Comparison of ENCODE assay signal across 21 cellular contexts in the genomic region with DNA sequence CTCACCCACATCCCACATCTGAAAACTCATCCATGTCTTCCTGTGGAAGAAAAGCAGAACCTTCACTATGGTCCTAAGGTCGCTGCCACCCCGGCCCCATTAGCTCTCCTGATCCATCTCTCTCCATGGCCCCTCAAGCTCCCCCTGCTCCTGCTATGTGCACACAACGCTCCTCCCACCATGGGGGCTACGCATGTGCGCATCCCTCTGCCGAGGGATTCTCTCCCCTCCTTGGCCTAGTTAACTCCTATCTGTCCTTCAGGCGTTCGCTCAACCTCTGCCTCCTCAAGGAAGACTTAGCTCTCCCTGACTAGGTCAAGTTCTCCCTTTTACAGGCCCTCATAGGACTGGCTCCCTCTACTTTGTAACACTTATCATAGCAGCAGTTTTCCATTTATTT. TPM values are rescaled to one million over a fixed set of nuclear protein-coding genes. Genes with fewer than 3 reads are reported as not detected.
DNase-seq lines count a peak whose midpoint lies in the region; ATAC-seq lines count a peak whose summit lies in the region.
"Had no signal": no experiment of that assay in that cellular context is flagged by ENCODE, and none has a peak within 500 bp of the region (broad histone marks: within the 10 kb centered on the region; RNA-seq: fewer than 3 reads in every experiment).

No MANE protein-coding gene starts in this region.

- no peaks in the 10 kb centered on the region for H3K9me3 ChIP-seq in BLaER1
- H3K9me3 ChIP-seq in CD4-positive, alpha-beta memory T cell (ENCODE audit: control insufficient read depth in 1 of 2, low read length in 2 of 2): no peaks in the 10 kb centered on the region
- H3K9me3 ChIP-seq: lower lobe of right lung, thyroid gland had no signal

- peak overlapping the region; percentile 84 to 97 (median 94) for H3K27ac Mint-ChIP-seq in CD4-positive, alpha-beta memory T cell
- H3K27ac Mint-ChIP-seq in activated CD8-positive, alpha-beta T cell treated with anti-CD3 and anti-CD28 coated beads, Interleukin-2, amount 10 ng/mL, durations not matched to agents 7 days and 5 days: peak overlapping the region; percentile 91
- H3K27ac Mint-ChIP-seq in immature natural killer cell: peak overlapping the region; percentile 90 to 100 (median 99)
- H3K27ac Mint-ChIP-seq: progenitor cell of endocrine pancreas had no signal

- no peak overlapping the region for H3K4me3 ChIP-seq in BLaER1
- no peak overlapping the region for H3K4me3 ChIP-seq in CD4-positive, alpha-beta memory T cell (ENCODE audit: low read length in 2 of 2)
- H3K4me3 ChIP-seq: GM23248, lower lobe of right lung, smooth muscle cell, thyroid gland had no signal

- H3K4me1 Mint-ChIP-seq in CD4-positive, alpha-beta memory T cell: peaks cover 61 to 95% (median 79%) of the 10 kb centered on the region in 4 donors
- peaks cover 90% of the 10 kb centered on the region for H3K4me1 Mint-ChIP-seq in activated CD8-positive, alpha-beta T cell treated with anti-CD3 and anti-CD28 coated beads, Interleukin-2, amount 10 ng/mL, durations not matched to agents 7 days and 5 days (ENCODE audit: low read depth)
- H3K4me1 Mint-ChIP-seq in immature natural killer cell: peaks cover 93 to 95% of the 10 kb centered on the region in 2 donors

- POLR2A ChIA-PET in CD4-positive, alpha-beta memory T cell (lab: Charles Lee; ENCODE audit: partially characterized antibody): interaction anchor here (0.8 to 2.8 kb wide), 4 partner anchors 10 to 23 kb away, joined by 3 to 75 read pairs (median 14); partner anchors contain the start of gene AKNA
- POLR2A ChIA-PET in activated CD8-positive, alpha-beta T cell treated with anti-CD3 and anti-CD28 coated beads, Interleukin-2, amount 10 ng/mL, durations not matched to agents 7 days and 5 days (lab: Charles Lee): interaction anchor here (1.4 to 4.3 kb wide), 3 partner anchors 9 to 13 kb away, joined by 5 to 45 read pairs (median 11); partner anchors contain the start of gene AKNA

- ATAC-seq in activated CD8-positive, alpha-beta T cell treated with anti-CD3 and anti-CD28 coated beads, Interleukin-2, amount 10 ng/mL, durations not matched to agents 7 days and 5 days: no peak
- no peak for ATAC-seq in GM18873 (IDR thresholded peaks at IDR 0.05; ENCODE audit: low FRiP score, unreplicated experiment)
- ATAC-seq: activated T-cell treated with anti-CD3 and anti-CD28 coated beads, Interleukin-2, amount 50 U/mL, for 4 hours; lower lobe of right lung had no signal

- no peak for DNase-seq in CD4-positive, alpha-beta memory T cell
- no peak for DNase-seq in activated CD8-positive, alpha-beta T cell treated with anti-CD3 and anti-CD28 coated beads, Interleukin-2, amount 10 ng/mL, durations not matched to agents 7 days and 5 days
- DNase-seq in immature natural killer cell: no peak
- DNase-seq in mucosa of gallbladder (ENCODE audit: low spot score): no peak
- no peak for DNase-seq in ecto neural progenitor cell (ENCODE audit: low spot score)
- no peak for DNase-seq in NK-92 treated with Interleukin-12 subunit alpha and Interleukin-12 subunit beta, amount 100 ng/mL, for 24 hours (lab: John Stamatoyannopoulos, UW)
- DNase-seq: activated CD4-positive, CD25-positive, alpha-beta regulatory T cell treated with anti-CD3 and anti-CD28 coated beads, Interleukin-2, amount 50 U/mL, for 72 hours; activated T-cell treated with anti-CD3 and anti-CD28 coated beads, Interleukin-2, amount 50 U/mL, for 4 hours; cortex of kidney; DMS153; GM23248; lower lobe of right lung; NCI-H1930; NCI-H510A; thyroid gland had no signal

- no peak overlapping the region for H3K9ac ChIP-seq in BLaER1
- H3K9ac ChIP-seq: GM23248 had no signal

- peaks cover 90% of the 10 kb centered on the region for H3K4me1 ChIP-seq in BLaER1
- peaks cover 97% of the 10 kb centered on the region for H3K4me1 ChIP-seq in CD4-positive, alpha-beta memory T cell (ENCODE audit: insufficient read depth, low read length)

- H3K27ac ChIP-seq in BLaER1: peak overlapping the region; percentile 68
- H3K27ac ChIP-seq in CD4-positive, alpha-beta memory T cell (ENCODE audit: low read depth, low read length): peak overlapping the region; percentile 60
- H3K27ac ChIP-seq: GM23248, thyroid gland had no signal

- peaks cover 77 to 84% of the 10 kb centered on the region in 2 donors for H3K36me3 Mint-ChIP-seq in CD4-positive, alpha-beta memory T cell
- H3K36me3 Mint-ChIP-seq in activated CD8-positive, alpha-beta T cell treated with anti-CD3 and anti-CD28 coated beads, Interleukin-2, amount 10 ng/mL, durations not matched to agents 7 days and 5 days (ENCODE audit: low read depth): peaks cover 93% of the 10 kb centered on the region
- peaks cover 38 to 79% (median 61%) of the 10 kb centered on the region in 3 donors for H3K36me3 Mint-ChIP-seq in immature natural killer cell

- peaks cover 83% of the 10 kb centered on the region for H3K36me3 ChIP-seq in BLaER1
- H3K36me3 ChIP-seq in CD4-positive, alpha-beta memory T cell (ENCODE audit: insufficient read depth, low read length): peaks cover 60% of the 10 kb centered on the region

- H3K4me3 Mint-ChIP-seq in CD4-positive, alpha-beta memory T cell: peak overlapping the region in 7 of 8 donors; percentile 36 to 72 (median 54)
- H3K4me3 Mint-ChIP-seq in activated CD8-positive, alpha-beta T cell treated with anti-CD3 and anti-CD28 coated beads, Interleukin-2, amount 10 ng/mL, durations not matched to agents 7 days and 5 days: peak overlapping the region; percentile 56
- peak overlapping the region; percentile 46 to 93 (median 73) for H3K4me3 Mint-ChIP-seq in immature natural killer cell
- H3K4me3 Mint-ChIP-seq: activated T-cell treated with anti-CD3 and anti-CD28 coated beads, Interleukin-2, amount 50 U/mL, for 4 hours had no signal

- H3K9me3 Mint-ChIP-seq in CD4-positive, alpha-beta memory T cell: peaks cover 0 to 2% (median 0%) of the 10 kb centered on the region in 8 donors
- no peaks in the 10 kb centered on the region for H3K9me3 Mint-ChIP-seq in activated CD8-positive, alpha-beta T cell treated with anti-CD3 and anti-CD28 coated beads, Interleukin-2, amount 10 ng/mL, durations not matched to agents 7 days and 5 days (ENCODE audit: insufficient read depth)
- no peaks in the 10 kb centered on the region for H3K9me3 Mint-ChIP-seq in immature natural killer cell
- H3K9me3 Mint-ChIP-seq: activated T-cell treated with anti-CD3 and anti-CD28 coated beads, Interleukin-2, amount 50 U/mL, for 4 hours had no signal

- CTCF ChIA-PET in CD4-positive, alpha-beta memory T cell (lab: Charles Lee; ENCODE audit: partially characterized antibody): interaction anchor here (1.1 to 1.5 kb wide), 4 partner anchors 8 to 38 kb away, joined by 4 to 8 read pairs (median 4); no protein-coding TSS in a partner anchor
- CTCF ChIA-PET in activated CD8-positive, alpha-beta T cell treated with anti-CD3 and anti-CD28 coated beads, Interleukin-2, amount 10 ng/mL, durations not matched to agents 7 days and 5 days (lab: Charles Lee): interaction anchor here (1.9 to 2.4 kb wide), 2 partner anchors 9 to 10 kb away, joined by 4 to 8 read pairs; partner anchors contain the start of gene AKNA

- H3K27me3 ChIP-seq in BLaER1: no peaks in the 10 kb centered on the region
- H3K27me3 ChIP-seq in CD4-positive, alpha-beta memory T cell (ENCODE audit: insufficient read depth, low read length): no peaks in the 10 kb centered on the region
- H3K27me3 ChIP-seq: thyroid gland had no signal

- H3K27me3 Mint-ChIP-seq in CD4-positive, alpha-beta memory T cell: no peaks in the 10 kb centered on the region
- H3K27me3 Mint-ChIP-seq in activated CD8-positive, alpha-beta T cell treated with anti-CD3 and anti-CD28 coated beads, Interleukin-2, amount 10 ng/mL, durations not matched to agents 7 days and 5 days (ENCODE audit: low read depth): no peaks in the 10 kb centered on the region
- peaks cover 26 to 69% (median 64%) of the 10 kb centered on the region in 3 donors for H3K27me3 Mint-ChIP-seq in immature natural killer cell (ENCODE audit: low read depth in 3 of 3)
- H3K27me3 Mint-ChIP-seq: progenitor cell of endocrine pancreas had no signal

- peaks cover 26% of the 10 kb centered on the region; the same call in 1 of the 2 replicates for H4K20me1 ChIP-seq in BLaER1

- intact Hi-C loops in CD4-positive, alpha-beta memory T cell (cut with micrococcal nuclease): no loop called here

- H3K4me2 ChIP-seq in BLaER1: peak overlapping the region; percentile 3
- H3K4me2 ChIP-seq: smooth muscle cell had no signal

RNA-seq across cellular contexts. Expression of gene AKNA, which starts 9.8 kb away (rescaled TPM):
- 100 to 1,000 TPM; 374 to 375 TPM for total RNA-seq in CD4-positive, alpha-beta memory T cell
- polyA plus RNA-seq in CD4-positive, alpha-beta memory T cell: 10 to 100 TPM in 1 of 2 donors, 1 to 10 TPM in 1; 1.9 to 35.6 TPM
- 100 to 1,000 TPM; 413 to 430 TPM for total RNA-seq in activated CD8-positive, alpha-beta T cell treated with anti-CD3 and anti-CD28 coated beads, Interleukin-2, amount 10 ng/mL, durations not matched to agents 7 days and 5 days
- 10 to 100 TPM in 2 of 3 donors, 1 to 10 TPM in 1; 4.0 to 56.3 (median 13.8) TPM for polyA plus RNA-seq in immature natural killer cell
- 41.0 TPM for total RNA-seq in mucosa of gallbladder

RNA-seq across cellular contexts. Expression of gene ORM2, which starts 48.3 kb away (rescaled TPM):
- total RNA-seq in CD4-positive, alpha-beta memory T cell: not detected
- not detected for polyA plus RNA-seq in CD4-positive, alpha-beta memory T cell
- not detected for total RNA-seq in activated CD8-positive, alpha-beta T cell treated with anti-CD3 and anti-CD28 coated beads, Interleukin-2, amount 10 ng/mL, durations not matched to agents 7 days and 5 days
- polyA plus RNA-seq in immature natural killer cell: not detected
- total RNA-seq in mucosa of gallbladder: 2.8 TPM
- total RNA-seq: GM23248; myocyte; smooth muscle cell; T-helper 2 cell treated with Interferon-gamma antibody and Interleukin-4, amounts not matched to agents 100 ng/mL and 5 ng/mL, for 36 hours; thyroid gland had no signal
- polyA plus RNA-seq: GM23248, smooth muscle cell had no signal

RNA-seq across cellular contexts. Expression of gene ORM1, which starts 55.1 kb away (rescaled TPM):
- total RNA-seq in CD4-positive, alpha-beta memory T cell: not detected
- not detected for polyA plus RNA-seq in CD4-positive, alpha-beta memory T cell
- total RNA-seq in activated CD8-positive, alpha-beta T cell treated with anti-CD3 and anti-CD28 coated beads, Interleukin-2, amount 10 ng/mL, durations not matched to agents 7 days and 5 days: not detected
- polyA plus RNA-seq in immature natural killer cell: not detected
- total RNA-seq in mucosa of gallbladder: 12.7 TPM
- total RNA-seq: GM23248; myocyte; smooth muscle cell; T-helper 2 cell treated with Interferon-gamma antibody and Interleukin-4, amounts not matched to agents 100 ng/mL and 5 ng/mL, for 36 hours; thyroid gland had no signal
- polyA plus RNA-seq: GM23248 had no signal

Comparison
In these comparisons a context has a peak if more than half of its experiments do, and no peak if none do; other contexts are left out.
1. RNA of gene ORM1, which starts 55.1 kb away (total RNA-seq): 12.7 TPM in mucosa of gallbladder (single experiment); not detected in CD4-positive, alpha-beta memory T cell and not detected in activated CD8-positive, alpha-beta T cell treated with anti-CD3 and anti-CD28 coated beads, Interleukin-2, amount 10 ng/mL, durations not matched to agents 7 days and 5 days; every median in the first group is over 10 times any median in the second.
2. Peak in every context shown above with its lines, with median percentiles within 50 percentile points of each other: H3K27ac Mint-ChIP-seq and H3K4me3 Mint-ChIP-seq.